Comparison of ENCODE assay signal across 1 cellular context in genomic region chr12:62976110-62976640, GRCh38.
TF ChIP-seq lines count a peak whose summit lies in the region.

No MANE protein-coding gene starts in this region.

TF ChIP-seq in GM23338, 12 proteins besides CTCF, POLR2A, EP300 and RAD21 (continued from another document):
- TF ChIP-seq, protein P1, sequence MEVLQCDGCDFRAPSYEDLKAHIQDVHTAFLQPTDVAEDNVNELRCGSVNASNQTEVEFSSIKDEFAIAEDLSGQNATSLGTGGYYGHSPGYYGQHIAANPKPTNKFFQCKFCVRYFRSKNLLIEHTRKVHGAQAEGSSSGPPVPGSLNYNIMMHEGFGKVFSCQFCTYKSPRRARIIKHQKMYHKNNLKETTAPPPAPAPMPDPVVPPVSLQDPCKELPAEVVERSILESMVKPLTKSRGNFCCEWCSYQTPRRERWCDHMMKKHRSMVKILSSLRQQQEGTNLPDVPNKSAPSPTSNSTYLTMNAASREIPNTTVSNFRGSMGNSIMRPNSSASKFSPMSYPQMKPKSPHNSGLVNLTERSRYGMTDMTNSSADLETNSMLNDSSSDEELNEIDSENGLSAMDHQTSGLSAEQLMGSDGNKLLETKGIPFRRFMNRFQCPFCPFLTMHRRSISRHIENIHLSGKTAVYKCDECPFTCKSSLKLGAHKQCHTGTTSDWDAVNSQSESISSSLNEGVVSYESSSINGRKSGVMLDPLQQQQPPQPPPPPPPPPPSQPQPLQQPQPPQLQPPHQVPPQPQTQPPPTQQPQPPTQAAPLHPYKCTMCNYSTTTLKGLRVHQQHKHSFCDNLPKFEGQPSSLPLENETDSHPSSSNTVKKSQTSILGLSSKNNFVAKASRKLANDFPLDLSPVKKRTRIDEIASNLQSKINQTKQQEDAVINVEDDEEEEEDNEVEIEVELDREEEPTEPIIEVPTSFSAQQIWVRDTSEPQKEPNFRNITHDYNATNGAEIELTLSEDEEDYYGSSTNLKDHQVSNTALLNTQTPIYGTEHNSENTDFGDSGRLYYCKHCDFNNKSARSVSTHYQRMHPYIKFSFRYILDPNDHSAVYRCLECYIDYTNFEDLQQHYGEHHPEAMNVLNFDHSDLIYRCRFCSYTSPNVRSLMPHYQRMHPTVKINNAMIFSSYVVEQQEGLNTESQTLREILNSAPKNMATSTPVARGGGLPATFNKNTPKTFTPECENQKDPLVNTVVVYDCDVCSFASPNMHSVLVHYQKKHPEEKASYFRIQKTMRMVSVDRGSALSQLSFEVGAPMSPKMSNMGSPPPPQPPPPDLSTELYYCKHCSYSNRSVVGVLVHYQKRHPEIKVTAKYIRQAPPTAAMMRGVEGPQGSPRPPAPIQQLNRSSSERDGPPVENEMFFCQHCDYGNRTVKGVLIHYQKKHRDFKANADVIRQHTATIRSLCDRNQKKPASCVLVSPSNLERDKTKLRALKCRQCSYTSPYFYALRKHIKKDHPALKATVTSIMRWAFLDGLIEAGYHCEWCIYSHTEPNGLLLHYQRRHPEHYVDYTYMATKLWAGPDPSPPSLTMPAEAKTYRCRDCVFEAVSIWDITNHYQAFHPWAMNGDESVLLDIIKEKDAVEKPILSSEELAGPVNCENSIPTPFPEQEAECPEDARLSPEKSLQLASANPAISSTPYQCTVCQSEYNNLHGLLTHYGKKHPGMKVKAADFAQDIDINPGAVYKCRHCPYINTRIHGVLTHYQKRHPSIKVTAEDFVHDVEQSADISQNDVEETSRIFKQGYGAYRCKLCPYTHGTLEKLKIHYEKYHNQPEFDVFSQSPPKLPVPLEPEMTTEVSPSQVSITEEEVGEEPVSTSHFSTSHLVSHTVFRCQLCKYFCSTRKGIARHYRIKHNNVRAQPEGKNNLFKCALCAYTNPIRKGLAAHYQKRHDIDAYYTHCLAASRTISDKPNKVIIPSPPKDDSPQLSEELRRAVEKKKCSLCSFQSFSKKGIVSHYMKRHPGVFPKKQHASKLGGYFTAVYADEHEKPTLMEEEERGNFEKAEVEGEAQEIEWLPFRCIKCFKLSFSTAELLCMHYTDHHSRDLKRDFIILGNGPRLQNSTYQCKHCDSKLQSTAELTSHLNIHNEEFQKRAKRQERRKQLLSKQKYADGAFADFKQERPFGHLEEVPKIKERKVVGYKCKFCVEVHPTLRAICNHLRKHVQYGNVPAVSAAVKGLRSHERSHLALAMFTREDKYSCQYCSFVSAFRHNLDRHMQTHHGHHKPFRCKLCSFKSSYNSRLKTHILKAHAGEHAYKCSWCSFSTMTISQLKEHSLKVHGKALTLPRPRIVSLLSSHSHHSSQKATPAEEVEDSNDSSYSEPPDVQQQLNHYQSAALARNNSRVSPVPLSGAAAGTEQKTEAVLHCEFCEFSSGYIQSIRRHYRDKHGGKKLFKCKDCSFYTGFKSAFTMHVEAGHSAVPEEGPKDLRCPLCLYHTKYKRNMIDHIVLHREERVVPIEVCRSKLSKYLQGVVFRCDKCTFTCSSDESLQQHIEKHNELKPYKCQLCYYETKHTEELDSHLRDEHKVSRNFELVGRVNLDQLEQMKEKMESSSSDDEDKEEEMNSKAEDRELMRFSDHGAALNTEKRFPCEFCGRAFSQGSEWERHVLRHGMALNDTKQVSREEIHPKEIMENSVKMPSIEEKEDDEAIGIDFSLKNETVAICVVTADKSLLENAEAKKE (CRISPR knock-in tag; IDR thresholded peaks at IDR 0.05), result no peak
- TF ChIP-seq JUNB (IDR thresholded peaks at IDR 0.05; ENCODE audit: unreplicated experiment) (no peak), STAT1 (IDR thresholded peaks at IDR 0.05; ENCODE audit: unreplicated experiment) (no peak), EZH2phosphoT487 (IDR thresholded peaks at IDR 0.05; ENCODE audit: unreplicated experiment) (no peak), ZNF331 (CRISPR knock-in tag; IDR thresholded peaks at IDR 0.05; ENCODE audit: low read depth) (no peak)
- TF ChIP-seq, protein P2, sequence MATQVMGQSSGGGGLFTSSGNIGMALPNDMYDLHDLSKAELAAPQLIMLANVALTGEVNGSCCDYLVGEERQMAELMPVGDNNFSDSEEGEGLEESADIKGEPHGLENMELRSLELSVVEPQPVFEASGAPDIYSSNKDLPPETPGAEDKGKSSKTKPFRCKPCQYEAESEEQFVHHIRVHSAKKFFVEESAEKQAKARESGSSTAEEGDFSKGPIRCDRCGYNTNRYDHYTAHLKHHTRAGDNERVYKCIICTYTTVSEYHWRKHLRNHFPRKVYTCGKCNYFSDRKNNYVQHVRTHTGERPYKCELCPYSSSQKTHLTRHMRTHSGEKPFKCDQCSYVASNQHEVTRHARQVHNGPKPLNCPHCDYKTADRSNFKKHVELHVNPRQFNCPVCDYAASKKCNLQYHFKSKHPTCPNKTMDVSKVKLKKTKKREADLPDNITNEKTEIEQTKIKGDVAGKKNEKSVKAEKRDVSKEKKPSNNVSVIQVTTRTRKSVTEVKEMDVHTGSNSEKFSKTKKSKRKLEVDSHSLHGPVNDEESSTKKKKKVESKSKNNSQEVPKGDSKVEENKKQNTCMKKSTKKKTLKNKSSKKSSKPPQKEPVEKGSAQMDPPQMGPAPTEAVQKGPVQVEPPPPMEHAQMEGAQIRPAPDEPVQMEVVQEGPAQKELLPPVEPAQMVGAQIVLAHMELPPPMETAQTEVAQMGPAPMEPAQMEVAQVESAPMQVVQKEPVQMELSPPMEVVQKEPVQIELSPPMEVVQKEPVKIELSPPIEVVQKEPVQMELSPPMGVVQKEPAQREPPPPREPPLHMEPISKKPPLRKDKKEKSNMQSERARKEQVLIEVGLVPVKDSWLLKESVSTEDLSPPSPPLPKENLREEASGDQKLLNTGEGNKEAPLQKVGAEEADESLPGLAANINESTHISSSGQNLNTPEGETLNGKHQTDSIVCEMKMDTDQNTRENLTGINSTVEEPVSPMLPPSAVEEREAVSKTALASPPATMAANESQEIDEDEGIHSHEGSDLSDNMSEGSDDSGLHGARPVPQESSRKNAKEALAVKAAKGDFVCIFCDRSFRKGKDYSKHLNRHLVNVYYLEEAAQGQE (IDR thresholded peaks at IDR 0.05; ENCODE audit: unreplicated experiment), result no peak
- TF ChIP-seq, protein P3, sequence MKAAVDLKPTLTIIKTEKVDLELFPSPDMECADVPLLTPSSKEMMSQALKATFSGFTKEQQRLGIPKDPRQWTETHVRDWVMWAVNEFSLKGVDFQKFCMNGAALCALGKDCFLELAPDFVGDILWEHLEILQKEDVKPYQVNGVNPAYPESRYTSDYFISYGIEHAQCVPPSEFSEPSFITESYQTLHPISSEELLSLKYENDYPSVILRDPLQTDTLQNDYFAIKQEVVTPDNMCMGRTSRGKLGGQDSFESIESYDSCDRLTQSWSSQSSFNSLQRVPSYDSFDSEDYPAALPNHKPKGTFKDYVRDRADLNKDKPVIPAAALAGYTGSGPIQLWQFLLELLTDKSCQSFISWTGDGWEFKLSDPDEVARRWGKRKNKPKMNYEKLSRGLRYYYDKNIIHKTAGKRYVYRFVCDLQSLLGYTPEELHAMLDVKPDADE (IDR thresholded peaks at IDR 0.05), result no peak
